Comparison of ENCODE assay signal across 32 cellular contexts in genomic region chrX:80984118-80984517, GRCh38.
"Had no signal": no experiment of that assay in that cellular context is flagged by ENCODE, and none has a peak within 500 bp of the region (broad histone marks: within the 10 kb centered on the region; RNA-seq: fewer than 3 reads in every experiment).

No MANE protein-coding gene starts in this region.

- H3K27me3 ChIP-seq: cardiac muscle cell, esophagus muscularis mucosa, foreskin keratinocyte, gastrocnemius medialis, heart left ventricle, hepatocyte had no signal

- H3K4me1 ChIP-seq: adrenal gland, breast epithelium, esophagus muscularis mucosa, foreskin keratinocyte, gastrocnemius medialis, heart left ventricle had no signal

- H3K9me3 ChIP-seq: adrenal gland, breast epithelium, esophagus muscularis mucosa, gastrocnemius medialis, heart left ventricle had no signal

- H3K4me3 ChIP-seq: adrenal gland, breast epithelium, cardiac muscle cell, coronary artery, dorsolateral prefrontal cortex, esophagus muscularis mucosa, gastrocnemius medialis, heart left ventricle, hepatocyte had no signal

- DNase-seq: activated CD4-positive, alpha-beta memory T cell treated with anti-CD3 and anti-CD28 coated beads for 36 hours; activated CD4-positive, alpha-beta T cell treated with anti-CD3 and anti-CD28 coated beads for 36 hours; activated CD4-positive, alpha-beta T cell treated with anti-CD3 and anti-CD28 coated beads, Interleukin-2, amount 10 ng/mL, durations not matched to agents 24 days and 14 days; activated CD4-positive, CD25-positive, alpha-beta regulatory T cell; activated CD4-positive, CD25-positive, alpha-beta regulatory T cell treated with anti-CD3 and anti-CD28 coated beads, Interleukin-2, amount 50 U/mL, for 72 hours; activated CD8-positive, alpha-beta memory T cell treated with anti-CD3 and anti-CD28 coated beads, Interleukin-2, amount 10 ng/mL, durations not matched to agents 7 days and 5 days; activated CD8-positive, alpha-beta memory T cell treated with anti-CD3 and anti-CD28 coated beads, Interleukin-2, amount 50 U/mL, for 4 hours; activated CD8-positive, alpha-beta T cell treated with anti-CD3 and anti-CD28 coated beads, Interleukin-2, amount 10 ng/mL, durations not matched to agents 7 days and 5 days; activated effector memory CD4-positive, alpha-beta T cell treated with anti-CD3 and anti-CD28 coated beads, Interleukin-2, amount 50 U/mL, for 16 hours; activated naive CD4-positive, alpha-beta T cell treated with anti-CD3 and anti-CD28 coated beads for 36 hours; activated naive CD8-positive, alpha-beta T cell treated with anti-CD3 and anti-CD28 coated beads for 36 hours; activated naive CD8-positive, alpha-beta T cell treated with anti-CD3 and anti-CD28 coated beads, Interleukin-2, amount 50 U/mL, for 24 hours; activated T-cell treated with anti-CD3 and anti-CD28 coated beads, Interleukin-2, amount 50 U/mL, for 1 hour; activated T-cell treated with anti-CD3 and anti-CD28 coated beads, Interleukin-2, amount 50 U/mL, for 48 hours; adrenal gland; amygdala; aorta; dorsolateral prefrontal cortex; effector CD4-positive, alpha-beta T cell; effector memory CD8-positive, alpha-beta T cell; erythroblast; foreskin keratinocyte; gastrocnemius medialis; glutamatergic neuron; heart left ventricle; T-helper 17 cell; T1000 had no signal

- H3K36me3 ChIP-seq: adrenal gland, cardiac muscle cell, esophagus muscularis mucosa, gastrocnemius medialis, heart left ventricle had no signal

- H3K27ac ChIP-seq: adrenal gland, breast epithelium, cardiac muscle cell, coronary artery, dorsolateral prefrontal cortex, esophagus muscularis mucosa, foreskin keratinocyte, gastrocnemius medialis, heart left ventricle, hepatocyte had no signal

- ATAC-seq: activated CD4-positive, alpha-beta T cell treated with anti-CD3 and anti-CD28 coated beads for 36 hours; activated CD8-positive, alpha-beta memory T cell treated with anti-CD3 and anti-CD28 coated beads, Interleukin-2, amount 10 ng/mL, durations not matched to agents 7 days and 5 days; activated CD8-positive, alpha-beta T cell treated with anti-CD3 and anti-CD28 coated beads, Interleukin-2, amount 10 ng/mL, durations not matched to agents 7 days and 5 days; activated naive CD8-positive, alpha-beta T cell treated with anti-CD3 and anti-CD28 coated beads, Interleukin-2, amount 50 U/mL, for 24 hours; effector memory CD8-positive, alpha-beta T cell; foreskin keratinocyte; gastrocnemius medialis; heart left ventricle; T-helper 17 cell had no signal

- H3K4me2 ChIP-seq: hepatocyte had no signal
